6 cellular contexts compared by ENCODE assay signal in the genomic region with DNA sequence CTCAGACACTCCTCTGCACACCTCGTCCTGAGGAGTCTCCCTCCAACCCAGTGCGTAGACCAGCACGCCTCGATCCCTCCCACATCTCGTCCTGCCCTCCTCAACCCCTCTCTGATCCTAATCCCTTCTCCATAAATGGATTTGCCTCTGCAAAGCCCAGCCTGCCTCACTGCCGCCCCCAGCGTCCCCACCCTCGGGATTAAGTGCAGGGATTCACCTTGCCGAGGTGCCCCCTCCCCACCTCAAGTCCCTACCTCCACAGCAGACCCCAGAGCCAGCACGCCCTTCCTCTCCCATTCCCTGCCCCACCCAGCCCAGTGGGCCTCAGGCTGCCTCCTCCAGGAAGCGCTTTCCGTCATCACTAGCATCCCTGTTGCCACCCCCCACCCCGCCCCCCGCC. TPM values are rescaled to one million over a fixed set of nuclear protein-coding genes. Genes with fewer than 3 reads are reported as not detected.
DNase-seq lines count a peak whose midpoint lies in the region; ATAC-seq, FAIRE-seq and TF ChIP-seq lines count a peak whose summit lies in the region.

No MANE protein-coding gene starts in this region.

- TF ChIP-seq CTCF in CD14-positive monocyte (IDR thresholded peaks at IDR 0.05) (no peak), Peyer's patch (IDR thresholded peaks at IDR 0.05) (no peak)

- no peaks in the 10 kb centered on the region for H3K9me3 Mint-ChIP-seq in CD14-positive monocyte

- H3K27me3 ChIP-seq in Peyer's patch (no peaks in the 10 kb centered on the region), iPS-20b (ENCODE audit: insufficient read depth, low read length) (peaks cover 25% of the 10 kb centered on the region)

- ATAC-seq in HG03565 (IDR thresholded peaks at IDR 0.05; ENCODE audit: unreplicated experiment) = no peak

- no peak for FAIRE-seq in RCC 7860 (lab: Jason Lieb, UNC)

- H3K4me3 Mint-ChIP-seq in CD14-positive monocyte = peak overlapping the region in 1 of 2 donors; percentile 12

- peaks cover 0 to 4% (median 2%) of the 10 kb centered on the region in 3 donors for H3K27me3 Mint-ChIP-seq in CD14-positive monocyte (ENCODE audit: low read depth in 3 of 3)

- H3K27ac ChIP-seq in Peyer's patch = peak overlapping the region; percentile 96 to 99 (median 98)
- H3K27ac ChIP-seq in iPS-20b (ENCODE audit: low read length) = no peak overlapping the region

- H3K36me3 ChIP-seq in Peyer's patch = no peaks in the 10 kb centered on the region
- H3K36me3 ChIP-seq in iPS-20b (ENCODE audit: insufficient read depth, low read depth, low read length) = no peaks in the 10 kb centered on the region

- H3K9ac ChIP-seq in iPS-20b (ENCODE audit: low read depth, low read length) = no peak overlapping the region; the same call in 1 of the 2 replicates

- no peaks in the 10 kb centered on the region for H3K9me3 ChIP-seq in Peyer's patch
- H3K9me3 ChIP-seq in iPS-20b (ENCODE audit: insufficient read depth, low read depth, low read length) = no peaks in the 10 kb centered on the region

- intact Hi-C loops in CD14-positive monocyte (cut with micrococcal nuclease) = no loop called here

- H3K4me3 ChIP-seq in Peyer's patch (peak overlapping the region in 2 of 4 donors; percentile 73 to 94), iPS-20b (ENCODE audit: low read length) (peak overlapping the region; percentile 54; the same call in 1 of the 2 replicates)

- H3K36me3 Mint-ChIP-seq in CD14-positive monocyte = no peaks in the 10 kb centered on the region

- peaks cover 56% of the 10 kb centered on the region for H3K4me1 Mint-ChIP-seq in CD14-positive monocyte

- peak overlapping the region in 6 of 7 donors; percentile 27 to 82 (median 66) for H3K27ac Mint-ChIP-seq in CD14-positive monocyte

- DNase-seq in CD14-positive monocyte (ENCODE audit: low spot score) (no peak), Peyer's patch (no peak), RCC 7860 (ENCODE audit: low spot score) (no peak)
- DNase-seq in NK-92 treated with Interleukin-12 subunit alpha and Interleukin-12 subunit beta, amount 100 ng/mL, for 24 hours (lab: John Stamatoyannopoulos, UW) = no peak

- no peak for TF ChIP-seq POLR2A in Peyer's patch (IDR thresholded peaks at IDR 0.05)

- H3K4me1 ChIP-seq in Peyer's patch (peaks cover 24 to 72% (median 45%) of the 10 kb centered on the region in 4 donors), iPS-20b (ENCODE audit: insufficient read depth, low read length) (peaks cover 40% of the 10 kb centered on the region)

RNA-seq across cellular contexts. Expression of gene KLF16, which starts 4.1 kb away (rescaled TPM):
- polyA plus RNA-seq in CD14-positive monocyte = under 1 TPM; 0.51 to 0.67 TPM
- 10 to 100 TPM; 10.3 to 18.2 (median 14.8) TPM for total RNA-seq in Peyer's patch

RNA-seq across cellular contexts. Expression of gene REXO1, which starts 11.0 kb away (rescaled TPM):
- polyA plus RNA-seq in CD14-positive monocyte = 1 to 10 TPM; 2.8 to 3.0 TPM
- 100 to 1,000 TPM in 1 of 4 donors, 10 to 100 TPM in 3; 47.0 to 101 (median 57.2) TPM for total RNA-seq in Peyer's patch

RNA-seq across cellular contexts. Expression of gene ABHD17A, which starts 26.0 kb away (rescaled TPM):
- polyA plus RNA-seq in CD14-positive monocyte = 10 to 100 TPM; 69.8 to 79.0 TPM
- total RNA-seq in Peyer's patch = 10 to 100 TPM; 52.0 to 95.9 (median 68.4) TPM

RNA-seq across cellular contexts. Expression of gene ADAT3, which starts 45.9 kb away (rescaled TPM):
- polyA plus RNA-seq in CD14-positive monocyte = 1 to 10 TPM; 2.7 to 3.2 TPM
- 10 to 100 TPM; 18.2 to 33.3 (median 23.8) TPM for total RNA-seq in Peyer's patch

RNA-seq across cellular contexts. Expression of gene SCAMP4, which starts 45.9 kb away (rescaled TPM):
- 10 to 100 TPM; 11.9 to 15.4 TPM for polyA plus RNA-seq in CD14-positive monocyte
- 10 to 100 TPM; 45.4 to 62.6 (median 57.0) TPM for total RNA-seq in Peyer's patch
